ENCODE assay signal across 1 cellular context in the genomic region with DNA sequence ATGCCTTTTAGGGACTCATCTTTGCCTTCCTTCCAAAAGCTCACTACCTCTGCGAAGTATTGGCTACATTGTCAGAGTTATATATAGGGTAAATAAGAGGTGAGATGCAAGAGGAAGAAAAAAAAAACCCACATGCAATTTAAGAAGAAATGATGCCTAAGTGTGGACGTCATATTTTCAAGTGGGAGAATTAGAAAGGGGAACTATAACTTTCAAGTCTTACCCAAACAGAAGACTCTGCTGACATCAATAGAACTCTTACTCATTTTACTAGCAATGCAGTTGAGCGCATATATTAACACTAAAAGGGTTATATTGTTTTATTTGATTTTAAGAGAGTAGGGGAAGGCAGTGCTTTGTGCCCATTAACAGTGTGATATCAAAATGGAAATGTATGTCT.
A peak's percentile ranks its signal among the peaks of the same experiment; 100 is the strongest.
TF ChIP-seq lines count a peak whose summit lies in the region.

No MANE protein-coding gene starts in this region.

TF ChIP-seq in GM12878, 131 proteins besides CTCF, POLR2A, EP300 and RAD21 (continued from another document and continues in another):
- peak; percentile 19; the same call in 1 of the 2 replicates for TF ChIP-seq ZNF217 (IDR thresholded peaks at IDR 0.05)
- no peak for TF ChIP-seq BCL11A (IDR thresholded peaks at IDR 0.05; ENCODE audit: low read depth, low read length)
- TF ChIP-seq HDGF (IDR thresholded peaks at IDR 0.05), result no peak
- TF ChIP-seq CUX1 (IDR thresholded peaks at IDR 0.05; ENCODE audit: insufficient replicate concordance, low read depth, low read length), result no peak
- peak; percentile 84; the same call in 1 of the 2 replicates for TF ChIP-seq MTA2 (IDR thresholded peaks at IDR 0.05; ENCODE audit: low read depth)
- no peak for TF ChIP-seq NFYA (IDR thresholded peaks at IDR 0.05; ENCODE audit: borderline replicate concordance, low read depth, low read length)
- peak; percentile 42; the same call in 1 of the 2 replicates for TF ChIP-seq CHD2 (IDR thresholded peaks at IDR 0.05; ENCODE audit: borderline replicate concordance, low read depth, low read length)
- TF ChIP-seq ETV6 (conservative IDR thresholded peaks at IDR 0.05 in 1 of 2, IDR thresholded peaks at IDR 0.05 in 1 of 2; ENCODE audit: borderline replicate concordance in 1 of 2, low read depth in 1 of 2), result no peak
- no peak for TF ChIP-seq WRNIP1 (IDR thresholded peaks at IDR 0.05; ENCODE audit: borderline replicate concordance, low read depth, low read length)
- peak; percentile 79; the same call in 1 of the 2 replicates for TF ChIP-seq ZNF384 (IDR thresholded peaks at IDR 0.05; ENCODE audit: borderline replicate concordance, low read depth, low read length)
- TF ChIP-seq, protein P1, sequence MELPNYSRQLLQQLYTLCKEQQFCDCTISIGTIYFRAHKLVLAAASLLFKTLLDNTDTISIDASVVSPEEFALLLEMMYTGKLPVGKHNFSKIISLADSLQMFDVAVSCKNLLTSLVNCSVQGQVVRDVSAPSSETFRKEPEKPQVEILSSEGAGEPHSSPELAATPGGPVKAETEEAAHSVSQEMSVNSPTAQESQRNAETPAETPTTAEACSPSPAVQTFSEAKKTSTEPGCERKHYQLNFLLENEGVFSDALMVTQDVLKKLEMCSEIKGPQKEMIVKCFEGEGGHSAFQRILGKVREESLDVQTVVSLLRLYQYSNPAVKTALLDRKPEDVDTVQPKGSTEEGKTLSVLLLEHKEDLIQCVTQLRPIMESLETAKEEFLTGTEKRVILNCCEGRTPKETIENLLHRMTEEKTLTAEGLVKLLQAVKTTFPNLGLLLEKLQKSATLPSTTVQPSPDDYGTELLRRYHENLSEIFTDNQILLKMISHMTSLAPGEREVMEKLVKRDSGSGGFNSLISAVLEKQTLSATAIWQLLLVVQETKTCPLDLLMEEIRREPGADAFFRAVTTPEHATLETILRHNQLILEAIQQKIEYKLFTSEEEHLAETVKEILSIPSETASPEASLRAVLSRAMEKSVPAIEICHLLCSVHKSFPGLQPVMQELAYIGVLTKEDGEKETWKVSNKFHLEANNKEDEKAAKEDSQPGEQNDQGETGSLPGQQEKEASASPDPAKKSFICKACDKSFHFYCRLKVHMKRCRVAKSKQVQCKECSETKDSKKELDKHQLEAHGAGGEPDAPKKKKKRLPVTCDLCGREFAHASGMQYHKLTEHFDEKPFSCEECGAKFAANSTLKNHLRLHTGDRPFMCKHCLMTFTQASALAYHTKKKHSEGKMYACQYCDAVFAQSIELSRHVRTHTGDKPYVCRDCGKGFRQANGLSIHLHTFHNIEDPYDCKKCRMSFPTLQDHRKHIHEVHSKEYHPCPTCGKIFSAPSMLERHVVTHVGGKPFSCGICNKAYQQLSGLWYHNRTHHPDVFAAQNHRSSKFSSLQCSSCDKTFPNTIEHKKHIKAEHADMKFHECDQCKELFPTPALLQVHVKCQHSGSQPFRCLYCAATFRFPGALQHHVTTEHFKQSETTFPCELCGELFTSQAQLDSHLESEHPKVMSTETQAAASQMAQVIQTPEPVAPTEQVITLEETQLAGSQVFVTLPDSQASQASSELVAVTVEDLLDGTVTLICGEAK (IDR thresholded peaks at IDR 0.05; ENCODE audit: borderline replicate concordance), result no peak
- no peak for TF ChIP-seq MYC (IDR thresholded peaks at IDR 0.05; ENCODE audit: insufficient read depth, insufficient read length, insufficient replicate concordance, low read length, severe bottlenecking)
- no peak for TF ChIP-seq ESRRA (IDR thresholded peaks at IDR 0.05; ENCODE audit: low read length)
- TF ChIP-seq CREB1 (IDR thresholded peaks at IDR 0.05; ENCODE audit: low read depth), result peak; percentile 89
- TF ChIP-seq, protein P2, sequence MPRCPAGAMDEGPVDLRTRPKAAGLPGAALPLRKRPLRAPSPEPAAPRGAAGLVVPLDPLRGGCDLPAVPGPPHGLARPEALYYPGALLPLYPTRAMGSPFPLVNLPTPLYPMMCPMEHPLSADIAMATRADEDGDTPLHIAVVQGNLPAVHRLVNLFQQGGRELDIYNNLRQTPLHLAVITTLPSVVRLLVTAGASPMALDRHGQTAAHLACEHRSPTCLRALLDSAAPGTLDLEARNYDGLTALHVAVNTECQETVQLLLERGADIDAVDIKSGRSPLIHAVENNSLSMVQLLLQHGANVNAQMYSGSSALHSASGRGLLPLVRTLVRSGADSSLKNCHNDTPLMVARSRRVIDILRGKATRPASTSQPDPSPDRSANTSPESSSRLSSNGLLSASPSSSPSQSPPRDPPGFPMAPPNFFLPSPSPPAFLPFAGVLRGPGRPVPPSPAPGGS (IDR thresholded peaks at IDR 0.05; ENCODE audit: borderline replicate concordance, insufficient read depth, low read depth, low read length, poor library complexity, severe bottlenecking), result no peak
- TF ChIP-seq NFIC (IDR thresholded peaks at IDR 0.05; ENCODE audit: low read depth, low read length), result peak; percentile 53; the same call in 1 of the 2 replicates
- TF ChIP-seq, protein P3, sequence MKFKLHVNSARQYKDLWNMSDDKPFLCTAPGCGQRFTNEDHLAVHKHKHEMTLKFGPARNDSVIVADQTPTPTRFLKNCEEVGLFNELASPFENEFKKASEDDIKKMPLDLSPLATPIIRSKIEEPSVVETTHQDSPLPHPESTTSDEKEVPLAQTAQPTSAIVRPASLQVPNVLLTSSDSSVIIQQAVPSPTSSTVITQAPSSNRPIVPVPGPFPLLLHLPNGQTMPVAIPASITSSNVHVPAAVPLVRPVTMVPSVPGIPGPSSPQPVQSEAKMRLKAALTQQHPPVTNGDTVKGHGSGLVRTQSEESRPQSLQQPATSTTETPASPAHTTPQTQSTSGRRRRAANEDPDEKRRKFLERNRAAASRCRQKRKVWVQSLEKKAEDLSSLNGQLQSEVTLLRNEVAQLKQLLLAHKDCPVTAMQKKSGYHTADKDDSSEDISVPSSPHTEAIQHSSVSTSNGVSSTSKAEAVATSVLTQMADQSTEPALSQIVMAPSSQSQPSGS (IDR thresholded peaks at IDR 0.05; ENCODE audit: low read length), result peak; percentile 52
- TF ChIP-seq SRF (IDR thresholded peaks at IDR 0.05; ENCODE audit: low read depth in 2 of 2, low read length in 2 of 2), result no peak
- TF ChIP-seq BCLAF1 (IDR thresholded peaks at IDR 0.05), result no peak
- 0 out of 4 replicates have a peak, but pooled peaks of 1 of the 2 experiments have one; percentile 9 for TF ChIP-seq IKZF2 (IDR thresholded peaks at IDR 0.05)
- no peak for TF ChIP-seq NR2F1 (conservative IDR thresholded peaks at IDR 0.05)
- TF ChIP-seq, protein P4, sequence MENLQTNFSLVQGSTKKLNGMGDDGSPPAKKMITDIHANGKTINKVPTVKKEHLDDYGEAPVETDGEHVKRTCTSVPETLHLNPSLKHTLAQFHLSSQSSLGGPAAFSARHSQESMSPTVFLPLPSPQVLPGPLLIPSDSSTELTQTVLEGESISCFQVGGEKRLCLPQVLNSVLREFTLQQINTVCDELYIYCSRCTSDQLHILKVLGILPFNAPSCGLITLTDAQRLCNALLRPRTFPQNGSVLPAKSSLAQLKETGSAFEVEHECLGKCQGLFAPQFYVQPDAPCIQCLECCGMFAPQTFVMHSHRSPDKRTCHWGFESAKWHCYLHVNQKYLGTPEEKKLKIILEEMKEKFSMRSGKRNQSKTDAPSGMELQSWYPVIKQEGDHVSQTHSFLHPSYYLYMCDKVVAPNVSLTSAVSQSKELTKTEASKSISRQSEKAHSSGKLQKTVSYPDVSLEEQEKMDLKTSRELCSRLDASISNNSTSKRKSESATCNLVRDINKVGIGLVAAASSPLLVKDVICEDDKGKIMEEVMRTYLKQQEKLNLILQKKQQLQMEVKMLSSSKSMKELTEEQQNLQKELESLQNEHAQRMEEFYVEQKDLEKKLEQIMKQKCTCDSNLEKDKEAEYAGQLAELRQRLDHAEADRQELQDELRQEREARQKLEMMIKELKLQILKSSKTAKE (IDR thresholded peaks at IDR 0.05; ENCODE audit: low read depth, poor library complexity, severe bottlenecking), result peak; percentile 40
- peak; percentile 27 for TF ChIP-seq MEF2B (IDR thresholded peaks at IDR 0.05; ENCODE audit: partially characterized antibody, poor library complexity, severe bottlenecking)
- 0 out of 4 replicates have a peak, but pooled peaks of 1 of the 2 experiments have one; percentile 21 for TF ChIP-seq BHLHE40 (IDR thresholded peaks at IDR 0.05; ENCODE audit: borderline replicate concordance in 1 of 2, low read depth in 2 of 2, low read length in 1 of 2)
- no peak for TF ChIP-seq SIN3A (IDR thresholded peaks at IDR 0.05; ENCODE audit: low read depth, low read length)
- no peak for TF ChIP-seq MYB (IDR thresholded peaks at IDR 0.05; ENCODE audit: borderline replicate concordance, low read depth, low read length)
- TF ChIP-seq ZNF24 (IDR thresholded peaks at IDR 0.05), result peak; percentile 97
- peak; percentile 55; the same call in 1 of the 2 replicates for TF ChIP-seq RELB (IDR thresholded peaks at IDR 0.05; ENCODE audit: low read depth)
- no peak for TF ChIP-seq MXI1 (IDR thresholded peaks at IDR 0.05; ENCODE audit: low read depth, low read length)
- TF ChIP-seq RFX5 (IDR thresholded peaks at IDR 0.05; ENCODE audit: low read depth, low read length), result no peak
- TF ChIP-seq NBN (IDR thresholded peaks at IDR 0.05), result peak; percentile 50; the same call in 1 of the 2 replicates
- TF ChIP-seq SPI1 (IDR thresholded peaks at IDR 0.05; ENCODE audit: borderline replicate concordance, insufficient read depth, low read depth, low read length), result peak; percentile 14; the same call in 1 of the 2 replicates
- TF ChIP-seq LARP7 (IDR thresholded peaks at IDR 0.05), result no peak
- TF ChIP-seq ZSCAN29 (IDR thresholded peaks at IDR 0.05), result no peak
